In genomic region chr7:6589829-6590644, GRCh38 we compare ENCODE assay signal across 8 cellular contexts.
DNase-seq lines count a peak whose midpoint lies in the region; ATAC-seq and TF ChIP-seq lines count a peak whose summit lies in the region.

Gene INTS15 (plus strand): TSS chr7:6590021. CDS start chr7:6590284, 263 bp downstream.

- H3K36me3 ChIP-seq in ES-I3 (ENCODE audit: insufficient read depth, low read length) (peaks cover 5% of the 10 kb centered on the region; the same call in 1 of the 2 replicates), neutrophil (peaks cover 30% of the 10 kb centered on the region)

- H3K27ac ChIP-seq in neutrophil, result peak within 1 kb of the TSS; percentile 93
- H3K27ac ChIP-seq in substantia nigra (ENCODE audit: low read depth, low read length, poor library complexity, severe bottlenecking), result peak within 1 kb of the TSS; percentile 66

- peak; percentile 88 for ATAC-seq in GM21723 (IDR thresholded peaks at IDR 0.05; ENCODE audit: unreplicated experiment)

- peak; percentile 90 for TF ChIP-seq CTCF in neutrophil (IDR thresholded peaks at IDR 0.05)

- H3K9ac ChIP-seq in ES-I3 (ENCODE audit: low read depth, low read length), result peak within 1 kb of the TSS; percentile 90

- DNase-seq in KBM-7 (peak; percentile 74), SHP77 treated with DMSO at 0.1 percent for 48 hours (lab: John Stamatoyannopoulos, UW) (peak; percentile 18), activated gamma-delta T cell treated with Interleukin-2 at 50 U/mL for 16 hours (peak; percentile 79), foreskin melanocyte (peak; percentile 63), substantia nigra (lab: John Stamatoyannopoulos, UW) (peak in 44 of 49 donors; percentile 11 to 91 (median 59))

- H3K27me3 ChIP-seq in neutrophil, result no peaks in the 10 kb centered on the region

- H3K4me1 ChIP-seq in ES-I3 (ENCODE audit: insufficient read depth, low read length) (no peaks in the 10 kb centered on the region), neutrophil (ENCODE audit: control insufficient read depth in 1 of 2, insufficient read depth in 1 of 2, low read depth in 1 of 2, low read length in 1 of 2) (peaks cover 16 to 27% of the 10 kb centered on the region in 2 experiments)

- H3K4me3 ChIP-seq in neutrophil (ENCODE audit: low read depth in 1 of 2, low read length in 1 of 2), result peak within 1 kb of the TSS; percentile 87 to 90

- H3K9me3 ChIP-seq in ES-I3 (ENCODE audit: control insufficient read depth, insufficient read depth, low read length), result no peaks in the 10 kb centered on the region
- no peaks in the 10 kb centered on the region for H3K9me3 ChIP-seq in neutrophil

- in situ Hi-C loops in KBM-7 (cut with MboI; ENCODE audit: low pct_unique_long_range_greater_than_20kb, low sequenced_read_pairs), result no loop called here

Comparison
In these comparisons a context has a peak if more than half of its experiments do, and no peak if none do; other contexts are left out.
1. Peak in every context shown above with its lines: DNase-seq, ATAC-seq, H3K4me3 ChIP-seq and H3K27ac ChIP-seq.
2. DNase-seq: peak in every context shown above with its lines; median percentile 79 in activated gamma-delta T cell treated with Interleukin-2 at 50 U/mL for 16 hours; 74 in KBM-7; 63 in foreskin melanocyte; 59 in substantia nigra; 18 in SHP77 treated with DMSO at 0.1 percent for 48 hours.